In genomic region chr5:176541338-176542134, GRCh38 we compare ENCODE assay signal across 8 cellular contexts. TPM values are rescaled to one million over a fixed set of nuclear protein-coding genes. Genes with fewer than 3 reads are reported as not detected.
DNase-seq lines count a peak whose midpoint lies in the region; ATAC-seq and TF ChIP-seq lines count a peak whose summit lies in the region.

No MANE protein-coding gene starts in this region.

- TF ChIP-seq CTCF in MCF 10A (IDR thresholded peaks at IDR 0.05; ENCODE audit: unreplicated experiment) = no peak
- no peak for TF ChIP-seq CTCF in right lobe of liver (IDR thresholded peaks at IDR 0.05)

- peak overlapping the region in 2 of 3 donors; percentile 33 to 60 for H3K27ac ChIP-seq in right lobe of liver

- POLR2A ChIA-PET in T-cell (lab: Charles Lee) = no interaction called here
- POLR2A ChIA-PET in MCF 10A (lab: Yijun Ruan, JAX) = interaction anchor here (1.0 to 4.2 kb wide), 6 partner anchors 52 to 153 kb away, joined by 4 to 73 read pairs (median 19); partner anchors contain the start of genes CLTB, FAF2, HIGD2A and NOP16

- 29% methylated on average over 1 of the region's 12 CpGs for WGBS in right lobe of liver (ENCODE audit: insufficient coverage, low coverage, low lambda C conversion rate, missing lambda C conversion rate)

- peak; percentile 21 to 27 (median 26) for ATAC-seq in T-cell (replicated peaks in 1 of 4)
- no peak for ATAC-seq in right lobe of liver
- ATAC-seq in HG03108 (IDR thresholded peaks at IDR 0.05; ENCODE audit: unreplicated experiment) = no peak

- intact Hi-C loops in MCF 10A (cut with micrococcal nuclease) = loop anchor here (2.0 kb wide), 2 partner anchors 37 to 43 kb away; no protein-coding TSS in a partner anchor
- intact Hi-C loops in right lobe of liver (cut with DNase I) = no loop called here

- CTCF ChIA-PET in T-cell (lab: Charles Lee) (interaction anchor here in 1 of 2 donors (1.1 kb wide), 1 partner anchor 93 kb away, joined by 3 read pairs; the partner anchor contains the start of gene FAF2), MCF 10A (lab: Yijun Ruan, JAX) (interaction anchor here (0.5 to 4.2 kb wide), 7 partner anchors 8 to 190 kb away, joined by 3 to 32 read pairs (median 4); partner anchors contain the start of genes CDHR2 and CLTB)

- no peaks in the 10 kb centered on the region for H3K4me1 ChIP-seq in right lobe of liver

- BruUV-seq in MCF 10A (replicated peaks; lab: Mats Ljungman, UMichigan) = no TSS peak

- no peaks in the 10 kb centered on the region for H3K27me3 ChIP-seq in right lobe of liver

- H3K4me3 Mint-ChIP-seq in T-cell = peak overlapping the region; percentile 85 to 91 (median 90)
- H3K4me3 Mint-ChIP-seq in MCF 10A (ENCODE audit: unreplicated experiment) = peak overlapping the region; percentile 89

- H3K36me3 Mint-ChIP-seq in T-cell = no peaks in the 10 kb centered on the region
- peaks cover 14% of the 10 kb centered on the region for H3K36me3 Mint-ChIP-seq in MCF 10A (ENCODE audit: insufficient read depth, unreplicated experiment)

- no peaks in the 10 kb centered on the region for H3K9me3 ChIP-seq in right lobe of liver

- TF ChIP-seq POLR2A in right lobe of liver (IDR thresholded peaks at IDR 0.05) = no peak

- peak; percentile 64 to 68 for DNase-seq in AML-193 (lab: John Stamatoyannopoulos, UW)
- DNase-seq in HK-2 (ENCODE audit: unreplicated experiment) = peak; percentile 36
- peak; percentile 54 to 80 (median 68) for DNase-seq in T-cell
- peak; percentile 86 for DNase-seq in MCF 10A (ENCODE audit: unreplicated experiment)
- DNase-seq in right lobe of liver = peak in 2 of 3 donors; percentile 69 to 79
- DNase-seq in stimulated activated naive CD4-positive, alpha-beta T cell (lab: John Stamatoyannopoulos, UW) = peak; percentile 60 to 86 (median 69)
- no peak for DNase-seq in RKO (ENCODE audit: low spot score)

- peaks cover 67 to 72% (median 69%) of the 10 kb centered on the region in 3 donors for H3K4me1 Mint-ChIP-seq in T-cell
- H3K4me1 Mint-ChIP-seq in MCF 10A (ENCODE audit: insufficient read depth, unreplicated experiment) = peaks cover 31% of the 10 kb centered on the region

- H3K27ac Mint-ChIP-seq in T-cell (peak overlapping the region; percentile 99 to 100), MCF 10A (ENCODE audit: low read depth, unreplicated experiment) (peak overlapping the region; percentile 84)

- H3K36me3 ChIP-seq in right lobe of liver = no peaks in the 10 kb centered on the region

- no peak overlapping the region for H3K4me3 ChIP-seq in right lobe of liver

- H3K9me3 Mint-ChIP-seq in T-cell (no peaks in the 10 kb centered on the region), MCF 10A (ENCODE audit: unreplicated experiment) (no peaks in the 10 kb centered on the region)

- H3K27me3 Mint-ChIP-seq in T-cell (no peaks in the 10 kb centered on the region), MCF 10A (ENCODE audit: insufficient read depth, unreplicated experiment) (no peaks in the 10 kb centered on the region)

RNA-seq across cellular contexts. Expression of gene RNF44, which starts 4.3 kb away (rescaled TPM):
- total RNA-seq in T-cell (100 to 1,000 TPM; 250 to 319 (median 294) TPM), MCF 10A (2022) (45.8 and 60.1 TPM in 2 replicates), right lobe of liver (10 to 100 TPM in 4 of 6 experiments, 1 to 10 TPM in 2; 5.1 to 16.3 (median 12.7) TPM)

RNA-seq across cellular contexts. Expression of gene CDHR2, which starts 7.6 kb away (rescaled TPM):
- total RNA-seq in T-cell (1 to 10 TPM; 1.6 to 3.1 (median 2.8) TPM), MCF 10A (2022) (0.09 and 0.39 TPM in 2 replicates), right lobe of liver (10 to 100 TPM in 4 of 6 experiments, 1 to 10 TPM in 2; 6.8 to 89.2 (median 41.2) TPM)

Comparison
In these comparisons a context has a peak if more than half of its experiments do, and no peak if none do; other contexts are left out.
1. ATAC-seq: peak in T-cell (4 of 4); none in right lobe of liver (0 of 4) and HG03108 (single experiment).